2 cellular contexts compared by ENCODE assay signal in the genomic region with DNA sequence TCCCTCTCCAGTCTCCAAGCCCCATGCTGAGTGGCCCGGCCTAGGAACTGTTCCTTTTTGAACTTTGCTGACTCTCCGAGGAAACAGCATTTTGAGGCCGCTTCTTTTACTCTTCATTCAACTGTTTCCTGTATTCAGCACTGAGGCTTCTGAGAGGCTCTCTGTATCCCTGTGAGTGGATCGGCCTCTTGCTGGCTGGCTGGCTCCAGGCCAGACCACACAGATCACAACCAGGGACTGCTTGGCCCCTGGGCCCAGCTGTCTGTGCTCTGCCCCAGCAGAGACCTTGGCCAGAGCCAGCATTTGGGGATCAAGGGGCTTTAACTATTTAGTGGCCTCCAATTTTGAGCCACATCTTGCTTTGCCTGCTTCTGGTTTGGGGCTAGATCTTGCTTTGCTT.
TF ChIP-seq lines count a peak whose summit lies in the region.

No MANE protein-coding gene starts in this region.

TF ChIP-seq in IMR-90, 13 proteins besides CTCF, POLR2A, EP300 and RAD21:
- TF ChIP-seq RCOR1 (IDR thresholded peaks at IDR 0.05; ENCODE audit: insufficient replicate concordance, low read length) (no peak), BHLHE40 (IDR thresholded peaks at IDR 0.05; ENCODE audit: low read depth, low read length) (no peak), RFX5 (IDR thresholded peaks at IDR 0.05; ENCODE audit: low read depth, low read length) (no peak), NFE2L2 (IDR thresholded peaks at IDR 0.05; ENCODE audit: low read depth, low read length) (no peak), MXI1 (IDR thresholded peaks at IDR 0.05; ENCODE audit: borderline replicate concordance, low read depth, low read length) (no peak), CEBPB (IDR thresholded peaks at IDR 0.05; ENCODE audit: low read depth, low read length) (no peak), MAFK (IDR thresholded peaks at IDR 0.05; ENCODE audit: low read depth, low read length) (no peak), CHD1 (IDR thresholded peaks at IDR 0.05; ENCODE audit: low read depth, low read length) (no peak), MAZ (IDR thresholded peaks at IDR 0.05; ENCODE audit: borderline replicate concordance, low read depth, low read length) (no peak), SMC3 (IDR thresholded peaks at IDR 0.05; ENCODE audit: low read depth, low read length) (no peak), FOS (IDR thresholded peaks at IDR 0.05; ENCODE audit: low read depth, low read length) (no peak)
- TF ChIP-seq, protein P1, sequence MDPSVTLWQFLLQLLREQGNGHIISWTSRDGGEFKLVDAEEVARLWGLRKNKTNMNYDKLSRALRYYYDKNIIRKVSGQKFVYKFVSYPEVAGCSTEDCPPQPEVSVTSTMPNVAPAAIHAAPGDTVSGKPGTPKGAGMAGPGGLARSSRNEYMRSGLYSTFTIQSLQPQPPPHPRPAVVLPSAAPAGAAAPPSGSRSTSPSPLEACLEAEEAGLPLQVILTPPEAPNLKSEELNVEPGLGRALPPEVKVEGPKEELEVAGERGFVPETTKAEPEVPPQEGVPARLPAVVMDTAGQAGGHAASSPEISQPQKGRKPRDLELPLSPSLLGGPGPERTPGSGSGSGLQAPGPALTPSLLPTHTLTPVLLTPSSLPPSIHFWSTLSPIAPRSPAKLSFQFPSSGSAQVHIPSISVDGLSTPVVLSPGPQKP (IDR thresholded peaks at IDR 0.05; ENCODE audit: borderline replicate concordance, low read depth, low read length), result no peak
- TF ChIP-seq, protein P2, sequence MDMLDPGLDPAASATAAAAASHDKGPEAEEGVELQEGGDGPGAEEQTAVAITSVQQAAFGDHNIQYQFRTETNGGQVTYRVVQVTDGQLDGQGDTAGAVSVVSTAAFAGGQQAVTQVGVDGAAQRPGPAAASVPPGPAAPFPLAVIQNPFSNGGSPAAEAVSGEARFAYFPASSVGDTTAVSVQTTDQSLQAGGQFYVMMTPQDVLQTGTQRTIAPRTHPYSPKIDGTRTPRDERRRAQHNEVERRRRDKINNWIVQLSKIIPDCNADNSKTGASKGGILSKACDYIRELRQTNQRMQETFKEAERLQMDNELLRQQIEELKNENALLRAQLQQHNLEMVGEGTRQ (IDR thresholded peaks at IDR 0.05; ENCODE audit: low read depth, low read length), result no peak

TF ChIP-seq in GM12891, 5 proteins besides CTCF, POLR2A, EP300 and RAD21:
- TF ChIP-seq POLR2AphosphoS5 (IDR thresholded peaks at IDR 0.05; ENCODE audit: low read depth, low read length) (no peak), POU2F2 (IDR thresholded peaks at IDR 0.05; ENCODE audit: low read depth, low read length) (no peak), SPI1 (IDR thresholded peaks at IDR 0.05; ENCODE audit: low read depth, low read length) (no peak), TAF1 (IDR thresholded peaks at IDR 0.05; ENCODE audit: low read depth, low read length) (no peak), PAX5 (IDR thresholded peaks at IDR 0.05; ENCODE audit: insufficient read depth, low read length, severe bottlenecking) (no peak)
